Comparison of ENCODE assay signal across 17 cellular contexts in the genomic region with DNA sequence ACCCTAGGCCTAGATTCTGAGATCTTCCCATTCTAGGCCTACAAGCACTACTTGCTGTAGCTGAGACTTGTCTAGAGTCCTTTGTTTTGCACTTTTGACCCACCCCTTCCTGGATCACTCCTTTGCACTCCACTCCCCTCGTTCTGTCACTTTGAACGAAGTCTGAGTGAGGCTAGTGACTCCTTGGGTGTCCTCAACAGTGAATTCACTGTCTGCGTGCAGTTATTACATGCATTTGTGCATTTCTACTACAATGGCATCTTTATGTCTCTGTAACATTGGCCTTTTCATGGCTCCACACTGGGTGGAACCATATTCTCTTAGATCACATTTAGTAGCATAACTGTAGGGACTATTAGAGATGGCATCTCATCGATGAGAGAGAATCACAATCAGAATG. TPM values are rescaled to one million over a fixed set of nuclear protein-coding genes. Genes with fewer than 3 reads are reported as not detected.
DNase-seq lines count a peak whose midpoint lies in the region; ATAC-seq and TF ChIP-seq lines count a peak whose summit lies in the region.
"Had no signal": no experiment of that assay in that cellular context is flagged by ENCODE, and none has a peak within 500 bp of the region (broad histone marks: within the 10 kb centered on the region; RNA-seq: fewer than 3 reads in every experiment).

No MANE protein-coding gene starts in this region.

- no peaks in the 10 kb centered on the region for H3K9me3 Mint-ChIP-seq in neural crest cell
- H3K9me3 Mint-ChIP-seq: CD4-positive, alpha-beta memory T cell; GM23338; IgD-negative memory B cell had no signal

- DNase-seq in caudate nucleus (lab: John Stamatoyannopoulos, UW) (peak in 1 of 61 donors; percentile 6), globus pallidus (ENCODE audit: low spot score) (peak; percentile 41), neural crest cell (ENCODE audit: low read depth, low spot score) (no peak), superior temporal gyrus (ENCODE audit: extremely low spot score) (peak; percentile 29), LoVo (ENCODE audit: low spot score) (no peak), NCI-H146 (lab: John Stamatoyannopoulos, UW) (no peak), kidney tubule cell (ENCODE audit: low spot score) (no peak)
- DNase-seq: BE2C; CD4-positive, alpha-beta memory T cell; COR-L47; GF-D8; H7 had no signal

- H3K27me3 Mint-ChIP-seq in neural crest cell (ENCODE audit: low read depth) = no peaks in the 10 kb centered on the region
- H3K27me3 Mint-ChIP-seq: CD4-positive, alpha-beta memory T cell; IgD-negative memory B cell had no signal

- peaks cover 32% of the 10 kb centered on the region for H3K36me3 Mint-ChIP-seq in neural crest cell (ENCODE audit: low read depth)

- peak overlapping the region; percentile 42 for H3K27ac ChIP-seq in caudate nucleus (ENCODE audit: low read depth, low read length)
- H3K27ac ChIP-seq: A549, C4-2B had no signal

- TF ChIP-seq CTCF in neural crest cell (conservative IDR thresholded peaks at IDR 0.05) = no peak

- peaks cover 17% of the 10 kb centered on the region for H3K4me1 Mint-ChIP-seq in neural crest cell
- H3K4me1 Mint-ChIP-seq: CD4-positive, alpha-beta memory T cell; IgD-negative memory B cell had no signal

- H3K27ac Mint-ChIP-seq in neural crest cell (ENCODE audit: unreplicated experiment) = peak overlapping the region; percentile 51
- H3K27ac Mint-ChIP-seq: CD4-positive, alpha-beta memory T cell; GM23338 had no signal

- ATAC-seq in GM18873 (IDR thresholded peaks at IDR 0.05; ENCODE audit: low FRiP score, unreplicated experiment) = no peak
- ATAC-seq: A549, GM23338 had no signal

- H3K4me3 Mint-ChIP-seq in neural crest cell = no peak overlapping the region
- H3K4me3 Mint-ChIP-seq: CD4-positive, alpha-beta memory T cell; GM23338; IgD-negative memory B cell had no signal

RNA-seq across cellular contexts. Expression of a gene that starts 50.5 kb away (rescaled TPM):
- total RNA-seq in neural crest cell = 41.6 and 43.1 TPM in 2 replicates

Comparison
In these comparisons a context has a peak if more than half of its experiments do, and no peak if none do; other contexts are left out.
1. DNase-seq: peak in globus pallidus (single experiment) and superior temporal gyrus (single experiment); none in neural crest cell (single experiment), LoVo (single experiment), NCI-H146 (single experiment) and kidney tubule cell (single experiment).